ENCODE assay signal across 8 cellular contexts in genomic region chr2:8515390-8515761, GRCh38.
A peak's percentile ranks its signal among the peaks of the same experiment; 100 is the strongest.
DNase-seq lines count a peak whose midpoint lies in the region; ATAC-seq and TF ChIP-seq lines count a peak whose summit lies in the region.

No MANE protein-coding gene starts in this region.

- H3K27me3 ChIP-seq in GM23338 (ENCODE audit: insufficient read depth) = no peaks in the 10 kb centered on the region

- no peak overlapping the region for H3K27ac ChIP-seq in GM23338 (ENCODE audit: low read depth)

- H3K4me1 Mint-ChIP-seq in GM23338 = no peaks in the 10 kb centered on the region; the same call in 2 of the 3 replicates

- no peak overlapping the region for H3K4me3 Mint-ChIP-seq in GM23338

- H3K4me3 ChIP-seq in GM23338 = no peak overlapping the region

- no peak overlapping the region for H2AFZ ChIP-seq in GM23338

- no peaks in the 10 kb centered on the region for H3K79me2 ChIP-seq in GM23338 (replicated peaks; ENCODE audit: insufficient read depth)

- H3K4me1 ChIP-seq in GM23338 (ENCODE audit: insufficient read depth) = no peaks in the 10 kb centered on the region

- H4K20me1 ChIP-seq in GM23338 (replicated peaks; ENCODE audit: insufficient read depth) = no peaks in the 10 kb centered on the region

- H3K36me3 Mint-ChIP-seq in GM23338 (ENCODE audit: low read depth) = peaks cover 11% of the 10 kb centered on the region

- H3K4me2 ChIP-seq in GM23338 = no peak overlapping the region

- no peaks in the 10 kb centered on the region for H3K9me2 ChIP-seq in GM23338 (ENCODE audit: insufficient read depth)

- TF ChIP-seq CTCF in GM23338 (conservative IDR thresholded peaks at IDR 0.05; ENCODE audit: low read depth in 2 of 2) = no peak

- H3K27me3 Mint-ChIP-seq in GM23338 (ENCODE audit: insufficient read depth, low read depth, poor library complexity) = peaks cover 6% of the 10 kb centered on the region

- intact Hi-C loops in left cardiac atrium (cut with DNase I) = no loop called here

- peak; percentile 59 for ATAC-seq in GM19397 (IDR thresholded peaks at IDR 0.05; ENCODE audit: unreplicated experiment)
- ATAC-seq in HG03469 (IDR thresholded peaks at IDR 0.05; ENCODE audit: unreplicated experiment) = peak; percentile 64
- peak; percentile 34 to 51 for ATAC-seq in left cardiac atrium
- no peak for ATAC-seq in GM23338

- H3K36me3 ChIP-seq in GM23338 (ENCODE audit: insufficient read depth) = no peaks in the 10 kb centered on the region

- H3F3A ChIP-seq in GM23338 (replicated peaks; ENCODE audit: low read depth) = no peaks in the 10 kb centered on the region

- peak; percentile 46 for DNase-seq in CD1c-positive myeloid dendritic cell (ENCODE audit: extremely low spot score)
- DNase-seq in activated CD4-positive, alpha-beta T cell treated with anti-CD3 and anti-CD28 coated beads for 48 hours = peak; percentile 76
- no peak for DNase-seq in left cardiac atrium
- peak; percentile 75 for DNase-seq in stimulated activated CD8-positive, alpha-beta memory T cell treated with anti-CD3 and anti-CD28 coated beads, Interleukin-4, amount 100 ng/mL, for 48 hours
- no peak for DNase-seq in GM23338 (ENCODE audit: low spot score)
- no peak for DNase-seq in HPDE6-E6E7 (ENCODE audit: extremely low spot score)

- H3K9me3 Mint-ChIP-seq in GM23338 = peaks cover 22% of the 10 kb centered on the region

- no peak overlapping the region for H3K27ac Mint-ChIP-seq in GM23338

TF ChIP-seq in GM23338, 12 proteins besides CTCF, POLR2A, EP300 and RAD21:
- TF ChIP-seq ZNF331 (CRISPR knock-in tag; IDR thresholded peaks at IDR 0.05; ENCODE audit: low read depth) (no peak), CREB1 (CRISPR knock-in tag; IDR thresholded peaks at IDR 0.05; ENCODE audit: low read depth) (no peak), STAT1 (IDR thresholded peaks at IDR 0.05; ENCODE audit: unreplicated experiment) (no peak), EZH2phosphoT487 (IDR thresholded peaks at IDR 0.05; ENCODE audit: unreplicated experiment) (no peak), ZNF462 (CRISPR knock-in tag; IDR thresholded peaks at IDR 0.05) (no peak), ETS1 (IDR thresholded peaks at IDR 0.05) (no peak), JUNB (IDR thresholded peaks at IDR 0.05; ENCODE audit: unreplicated experiment) (no peak), EZH2 (IDR thresholded peaks at IDR 0.05; ENCODE audit: low read depth, unreplicated experiment) (no peak), NANOG (IDR thresholded peaks at IDR 0.05; ENCODE audit: borderline replicate concordance) (no peak), REST (IDR thresholded peaks at IDR 0.05; ENCODE audit: unreplicated experiment) (no peak), ZNF114 (CRISPR knock-in tag; IDR thresholded peaks at IDR 0.05) (no peak), POLR2AphosphoS5 (IDR thresholded peaks at IDR 0.05; ENCODE audit: low read depth) (no peak)

Comparison
In these comparisons a context has a peak if more than half of its experiments do, and no peak if none do; other contexts are left out.
1. DNase-seq: peak in CD1c-positive myeloid dendritic cell (single experiment), activated CD4-positive, alpha-beta T cell treated with anti-CD3 and anti-CD28 coated beads for 48 hours (single experiment) and stimulated activated CD8-positive, alpha-beta memory T cell treated with anti-CD3 and anti-CD28 coated beads, Interleukin-4, amount 100 ng/mL, for 48 hours (single experiment); none in left cardiac atrium (single experiment), GM23338 (single experiment) and HPDE6-E6E7 (single experiment).